In genomic region chr12:4290011-4290790, GRCh38 we compare ENCODE assay signal across 9 cellular contexts. TPM values are rescaled to one million over a fixed set of nuclear protein-coding genes. Genes with fewer than 3 reads are reported as not detected.
A peak's percentile ranks its signal among the peaks of the same experiment; 100 is the strongest.
DNase-seq lines count a peak whose midpoint lies in the region; ATAC-seq and TF ChIP-seq lines count a peak whose summit lies in the region.
"Had no signal": no experiment of that assay in that cellular context is flagged by ENCODE, and none has a peak within 500 bp of the region (broad histone marks: within the 10 kb centered on the region; RNA-seq: fewer than 3 reads in every experiment).

No MANE protein-coding gene starts in this region.

- H3K4me1 Mint-ChIP-seq in CD8-positive, alpha-beta T cell (ENCODE audit: low read depth) = peaks cover 92% of the 10 kb centered on the region
- peaks cover 86% of the 10 kb centered on the region for H3K4me1 Mint-ChIP-seq in T-helper 17 cell

- no peak for TF ChIP-seq CTCF in CD8-positive, alpha-beta T cell (IDR thresholded peaks at IDR 0.05)

- no peak for DNase-seq in CD8-positive, alpha-beta T cell
- DNase-seq in T-helper 17 cell = no peak
- DNase-seq in retina = peak; percentile 32
- no peak for DNase-seq in aorta
- DNase-seq: COR-L47, left lung had no signal

- peaks cover 77% of the 10 kb centered on the region for H3K36me3 ChIP-seq in CD8-positive, alpha-beta T cell (ENCODE audit: insufficient read depth, low read length)
- H3K36me3 ChIP-seq in esophagus (ENCODE audit: control insufficient read depth in 2 of 2, insufficient read depth in 2 of 2, low read length in 1 of 2) (peaks cover 0 to 10% of the 10 kb centered on the region in 2 donors), aorta (ENCODE audit: control insufficient read depth in 1 of 2, insufficient read depth in 2 of 2, low read length in 1 of 2) (peaks cover 0 to 8% of the 10 kb centered on the region in 2 donors)

- H3K27ac Mint-ChIP-seq in CD8-positive, alpha-beta T cell = peak overlapping the region; percentile 62
- peak overlapping the region; percentile 98 for H3K27ac Mint-ChIP-seq in T-helper 17 cell

- H3K4me3 Mint-ChIP-seq in CD8-positive, alpha-beta T cell = no peak overlapping the region
- H3K4me3 Mint-ChIP-seq in T-helper 17 cell = no peak overlapping the region

- H3K36me3 Mint-ChIP-seq in CD8-positive, alpha-beta T cell = peaks cover 94% of the 10 kb centered on the region
- H3K36me3 Mint-ChIP-seq in T-helper 17 cell (ENCODE audit: low read depth) = peaks cover 21% of the 10 kb centered on the region

- no peak overlapping the region for H3K27ac ChIP-seq in CD8-positive, alpha-beta T cell (ENCODE audit: low read depth, low read length)
- H3K27ac ChIP-seq in esophagus (ENCODE audit: low read depth in 2 of 2, low read length in 1 of 2) = peak overlapping the region; percentile 12 to 62
- peak overlapping the region in 1 of 2 donors; percentile 14 for H3K27ac ChIP-seq in aorta (ENCODE audit: low read depth in 1 of 2, low read length in 2 of 2)

- WGBS in esophagus, 2 donors = 81 to 83% methylated on average over 28 of the region's 28 CpGs
- WGBS in aorta, 2 donors = 80% methylated on average over 28 of the region's 28 CpGs

- CTCF ChIA-PET in CD8-positive, alpha-beta T cell (lab: Charles Lee) = interaction anchor here (0.9 to 4.4 kb wide), 3 partner anchors 11 to 407 kb away, joined by 3 to 18 read pairs (median 18); no protein-coding TSS in a partner anchor

- H3K9me3 Mint-ChIP-seq in CD8-positive, alpha-beta T cell = no peaks in the 10 kb centered on the region

- no peaks in the 10 kb centered on the region for H3K27me3 ChIP-seq in CD8-positive, alpha-beta T cell (ENCODE audit: insufficient read depth, low read length)
- H3K27me3 ChIP-seq in esophagus (ENCODE audit: control insufficient read depth in 1 of 2, insufficient read depth in 2 of 2, low read length in 2 of 2) = no peaks in the 10 kb centered on the region
- no peaks in the 10 kb centered on the region for H3K27me3 ChIP-seq in aorta (ENCODE audit: control insufficient read depth in 1 of 2, insufficient read depth in 2 of 2, low read length in 1 of 2)
- H3K27me3 ChIP-seq: left lung had no signal

- H3K4me3 ChIP-seq in CD8-positive, alpha-beta T cell (ENCODE audit: low read depth, low read length) = no peak overlapping the region
- H3K4me3 ChIP-seq in esophagus (ENCODE audit: low read depth in 1 of 2, low read length in 2 of 2) = no peak overlapping the region
- no peak overlapping the region for H3K4me3 ChIP-seq in aorta (ENCODE audit: low read length in 2 of 2)

- H3K27me3 Mint-ChIP-seq in CD8-positive, alpha-beta T cell (ENCODE audit: low read depth) = no peaks in the 10 kb centered on the region
- H3K27me3 Mint-ChIP-seq in T-helper 17 cell = no peaks in the 10 kb centered on the region

- intact Hi-C loops in CD8-positive, alpha-beta T cell (cut with DNase I, micrococcal nuclease) = no loop called here
- intact Hi-C loops in aorta (cut with DNase I) = no loop called here

- peaks cover 69% of the 10 kb centered on the region for H3K4me1 ChIP-seq in CD8-positive, alpha-beta T cell (ENCODE audit: insufficient read depth, low read length)
- H3K4me1 ChIP-seq in esophagus (ENCODE audit: control insufficient read depth in 2 of 2, insufficient read depth in 2 of 2, low read length in 1 of 2) (peaks cover 2 to 7% of the 10 kb centered on the region in 2 donors), aorta (ENCODE audit: control insufficient read depth in 1 of 2, insufficient read depth in 2 of 2, low read length in 2 of 2) (no peaks in the 10 kb centered on the region)

- no peak for ATAC-seq in CD8-positive, alpha-beta T cell
- no peak for ATAC-seq in T-helper 17 cell
- ATAC-seq in aorta (ENCODE audit: low FRiP score) = no peak
- no peak for ATAC-seq in HG03108 (IDR thresholded peaks at IDR 0.05; ENCODE audit: unreplicated experiment)
- no peak for ATAC-seq in HG02981 (IDR thresholded peaks at IDR 0.05; ENCODE audit: unreplicated experiment)

- H3K9me3 ChIP-seq in CD8-positive, alpha-beta T cell (ENCODE audit: low read length) = no peaks in the 10 kb centered on the region
- H3K9me3 ChIP-seq in T-helper 17 cell (ENCODE audit: control insufficient read depth, low read length, poor library complexity, severe bottlenecking) (no peaks in the 10 kb centered on the region), esophagus (ENCODE audit: control insufficient read depth in 2 of 2, insufficient read depth in 1 of 2, low read depth in 1 of 2, low read length in 1 of 2) (no peaks in the 10 kb centered on the region), aorta (ENCODE audit: control insufficient read depth, low read length) (no peaks in the 10 kb centered on the region)
- H3K9me3 ChIP-seq: left lung had no signal

- POLR2A ChIA-PET in CD8-positive, alpha-beta T cell (lab: Charles Lee) = no interaction called here

RNA-seq across cellular contexts. Expression of gene CCND2, which starts 16.6 kb away (rescaled TPM):
- 100 to 1,000 TPM; 155 TPM for total RNA-seq in CD8-positive, alpha-beta T cell
- total RNA-seq in T-helper 17 cell = 100 to 1,000 TPM; 197 to 225 TPM
- 1 to 10 TPM; 5.7 to 6.1 TPM for polyA plus RNA-seq in esophagus
- total RNA-seq in aorta = 100 to 1,000 TPM; 135 to 170 TPM
- polyA plus RNA-seq in aorta = 10 to 100 TPM; 17.1 to 18.9 TPM

RNA-seq across cellular contexts. Expression of gene TIGAR, which starts 30.8 kb away (rescaled TPM):
- total RNA-seq in CD8-positive, alpha-beta T cell = 10 to 100 TPM; 14.0 to 15.8 TPM
- total RNA-seq in T-helper 17 cell = 10 to 100 TPM in 1 of 2 donors, 1 to 10 TPM in 1; 7.8 to 10.7 TPM
- 1 to 10 TPM; 2.4 to 5.3 TPM for polyA plus RNA-seq in esophagus
- 10 to 100 TPM in 1 of 2 donors, 1 to 10 TPM in 1; 7.2 to 10.5 TPM for total RNA-seq in aorta
- 1 to 10 TPM; 2.9 to 4.6 TPM for polyA plus RNA-seq in aorta
